Comparison of ENCODE assay signal across 39 cellular contexts in the genomic region with DNA sequence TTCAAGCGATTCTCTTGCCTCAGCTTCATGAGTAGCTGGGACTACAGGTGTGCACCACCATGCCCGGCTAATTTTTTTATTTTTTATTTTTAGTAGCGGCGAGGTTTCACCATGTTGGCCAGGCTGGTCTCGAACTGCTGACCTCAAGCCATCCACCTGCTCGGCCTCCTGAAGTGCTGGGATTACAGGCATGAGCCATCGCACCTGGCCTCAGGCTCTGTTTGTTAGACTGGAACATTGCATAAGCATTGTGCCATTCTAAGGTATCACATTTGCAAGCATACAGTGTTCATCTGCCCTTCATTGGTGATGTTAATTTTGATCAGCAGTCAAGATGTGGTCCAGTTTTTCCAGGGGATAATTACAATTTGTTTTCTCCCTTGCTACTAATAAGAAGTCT.
"Had no signal": no experiment of that assay in that cellular context is flagged by ENCODE, and none has a peak within 500 bp of the region (broad histone marks: within the 10 kb centered on the region; RNA-seq: fewer than 3 reads in every experiment).

No MANE protein-coding gene starts in this region.

- H3K4me1 ChIP-seq: adrenal gland, ascending aorta, body of pancreas, breast epithelium had no signal

- H3K36me3 Mint-ChIP-seq: brain had no signal

- ATAC-seq: activated naive CD4-positive, alpha-beta T cell treated with anti-CD3 and anti-CD28 coated beads, Interleukin-2, amount 50 U/mL, for 72 hours; activated naive CD8-positive, alpha-beta T cell treated with anti-CD3 and anti-CD28 coated beads, Interleukin-2, amount 50 U/mL, for 24 hours; activated T-cell treated with anti-CD3 and anti-CD28 coated beads, Interleukin-2, amount 50 U/mL, for 4 hours; activated T-cell treated with anti-CD3 and anti-CD28 coated beads, Interleukin-2, amount 50 U/mL, for 72 hours; activated T-helper 17 cell treated with anti-CD3 and anti-CD28 coated beads, Interleukin-2, amount 50 U/mL, for 72 hours; body of pancreas had no signal

- H3K9me3 Mint-ChIP-seq: activated naive CD4-positive, alpha-beta T cell treated with anti-CD3 and anti-CD28 coated beads for 36 hours; activated naive CD4-positive, alpha-beta T cell treated with anti-CD3 and anti-CD28 coated beads, Interleukin-2, amount 10 ng/mL, durations not matched to agents 7 days and 5 days; activated naive CD4-positive, alpha-beta T cell treated with anti-CD3 and anti-CD28 coated beads, Interleukin-2, amount 50 U/mL, for 24 hours; activated naive CD4-positive, alpha-beta T cell treated with anti-CD3 and anti-CD28 coated beads, Interleukin-2, amount 50 U/mL, for 72 hours; activated naive CD8-positive, alpha-beta T cell treated with anti-CD3 and anti-CD28 coated beads for 36 hours; activated naive CD8-positive, alpha-beta T cell treated with anti-CD3 and anti-CD28 coated beads, Interleukin-2, amount 10 ng/mL, durations not matched to agents 7 days and 5 days; activated naive CD8-positive, alpha-beta T cell treated with anti-CD3 and anti-CD28 coated beads, Interleukin-2, amount 50 U/mL, for 24 hours; activated T-cell treated with anti-CD3 and anti-CD28 coated beads, Interleukin-2, amount 50 U/mL, for 24 hours; activated T-cell treated with anti-CD3 and anti-CD28 coated beads, Interleukin-2, amount 50 U/mL, for 4 hours; activated T-cell treated with anti-CD3 and anti-CD28 coated beads, Interleukin-2, amount 50 U/mL, for 72 hours; activated T-helper 1 cell treated with anti-CD3 and anti-CD28 coated beads, Interleukin-12 subunit alpha, Interleukin-12 subunit beta, Interleukin-2, Interleukin-4 antibody, amounts not matched to agents 30 ng/mL and 10 ng/mL and 1 ng/mL, durations not matched to agents 14 hours and 24 hours and 36 hours; activated T-helper 17 cell treated with anti-CD3 and anti-CD28 coated beads, Interleukin-2, amount 50 U/mL, for 72 hours; activated T-helper 2 cell treated with anti-CD3 and anti-CD28 coated beads, Interferon-gamma antibody, Interleukin-2, Interleukin-4, amounts not matched to agents 10 μg/mL and 5 μg/mL and 100 μg/mL, durations not matched to agents 14 hours and 24 hours and 36 hours; brain; central memory CD8-positive, alpha-beta T cell had no signal

- H3K27ac ChIP-seq: adrenal gland, ascending aorta, body of pancreas, brain microvascular endothelial cell, breast epithelium, cardiac muscle cell had no signal

- H3K4me1 Mint-ChIP-seq: activated naive CD4-positive, alpha-beta T cell treated with anti-CD3 and anti-CD28 coated beads, Interleukin-2, amount 10 ng/mL, durations not matched to agents 7 days and 5 days; activated naive CD4-positive, alpha-beta T cell treated with anti-CD3 and anti-CD28 coated beads, Interleukin-2, amount 50 U/mL, for 24 hours; activated naive CD8-positive, alpha-beta T cell treated with anti-CD3 and anti-CD28 coated beads for 36 hours; activated naive CD8-positive, alpha-beta T cell treated with anti-CD3 and anti-CD28 coated beads, Interleukin-2, amount 10 ng/mL, durations not matched to agents 7 days and 5 days; activated naive CD8-positive, alpha-beta T cell treated with anti-CD3 and anti-CD28 coated beads, Interleukin-2, amount 50 U/mL, for 24 hours; brain had no signal

- H3K27me3 ChIP-seq: adrenal gland, ascending aorta, body of pancreas, brain microvascular endothelial cell, breast epithelium, cardiac muscle cell had no signal

- H3K27ac Mint-ChIP-seq: activated naive CD4-positive, alpha-beta T cell treated with anti-CD3 and anti-CD28 coated beads for 36 hours; activated naive CD4-positive, alpha-beta T cell treated with anti-CD3 and anti-CD28 coated beads, Interleukin-2, amount 10 ng/mL, durations not matched to agents 7 days and 5 days; activated naive CD4-positive, alpha-beta T cell treated with anti-CD3 and anti-CD28 coated beads, Interleukin-2, amount 50 U/mL, for 24 hours; activated naive CD8-positive, alpha-beta T cell; activated naive CD8-positive, alpha-beta T cell treated with anti-CD3 and anti-CD28 coated beads for 36 hours; activated naive CD8-positive, alpha-beta T cell treated with anti-CD3 and anti-CD28 coated beads, Interleukin-2, amount 10 ng/mL, durations not matched to agents 7 days and 5 days; activated naive CD8-positive, alpha-beta T cell treated with anti-CD3 and anti-CD28 coated beads, Interleukin-2, amount 50 U/mL, for 24 hours; activated T-helper 1 cell treated with anti-CD3 and anti-CD28 coated beads, Interleukin-12 subunit alpha, Interleukin-12 subunit beta, Interleukin-2, Interleukin-4 antibody, amounts not matched to agents 30 ng/mL and 10 ng/mL and 1 ng/mL, durations not matched to agents 14 hours and 24 hours and 36 hours; brain had no signal

- H3K9me3 ChIP-seq: adrenal gland, ascending aorta, body of pancreas, breast epithelium had no signal

- DNase-seq: activated effector memory CD4-positive, alpha-beta T cell treated with anti-CD3 and anti-CD28 coated beads, Interleukin-2, amount 50 U/mL, for 16 hours; activated effector memory CD4-positive, alpha-beta T cell treated with Interleukin-2 at 50 U/mL for 16 hours; activated gamma-delta T cell; activated gamma-delta T cell treated with Interleukin-2 at 50 U/mL for 16 hours; activated naive CD4-positive, alpha-beta T cell; activated naive CD4-positive, alpha-beta T cell treated with anti-CD3 and anti-CD28 coated beads for 36 hours; activated naive CD4-positive, alpha-beta T cell treated with anti-CD3 and anti-CD28 coated beads, Interleukin-2, amount 10 ng/mL, durations not matched to agents 7 days and 5 days; activated naive CD4-positive, alpha-beta T cell treated with anti-CD3 and anti-CD28 coated beads, Interleukin-2, amount 50 U/mL, for 16 hours; activated naive CD4-positive, alpha-beta T cell treated with Interleukin-2 at 50 U/mL for 16 hours; activated naive CD8-positive, alpha-beta T cell treated with anti-CD3 and anti-CD28 coated beads for 36 hours; activated naive CD8-positive, alpha-beta T cell treated with anti-CD3 and anti-CD28 coated beads, Interleukin-2, amount 10 ng/mL, durations not matched to agents 7 days and 5 days; activated naive CD8-positive, alpha-beta T cell treated with anti-CD3 and anti-CD28 coated beads, Interleukin-2, amount 50 U/mL, for 24 hours; activated T-cell treated with anti-CD3 and anti-CD28 coated beads for 4 hours; activated T-cell treated with anti-CD3 and anti-CD28 coated beads, Interleukin-2, amount 50 U/mL, for 1 hour; activated T-cell treated with anti-CD3 and anti-CD28 coated beads, Interleukin-2, amount 50 U/mL, for 24 hours; activated T-cell treated with anti-CD3 and anti-CD28 coated beads, Interleukin-2, amount 50 U/mL, for 4 hours; activated T-cell treated with anti-CD3 and anti-CD28 coated beads, Interleukin-2, amount 50 U/mL, for 48 hours; activated T-cell treated with anti-CD3 and anti-CD28 coated beads, Interleukin-2, amount 50 U/mL, for 72 hours; adrenal gland; amniotic stem cell; amygdala; anterior cingulate cortex; aorta; body of pancreas; brain microvascular endothelial cell; caudate nucleus; central memory CD4-positive, alpha-beta T cell; cerebellar nuclear complex had no signal

- H3K36me3 ChIP-seq: breast epithelium, cardiac muscle cell had no signal

- H3K4me3 ChIP-seq: adrenal gland, ascending aorta, body of pancreas, breast epithelium, cardiac muscle cell had no signal

- H3K27me3 Mint-ChIP-seq: activated naive CD4-positive, alpha-beta T cell treated with anti-CD3 and anti-CD28 coated beads, Interleukin-2, amount 10 ng/mL, durations not matched to agents 7 days and 5 days; activated naive CD4-positive, alpha-beta T cell treated with anti-CD3 and anti-CD28 coated beads, Interleukin-2, amount 50 U/mL, for 24 hours; activated naive CD8-positive, alpha-beta T cell; activated naive CD8-positive, alpha-beta T cell treated with anti-CD3 and anti-CD28 coated beads for 36 hours; activated naive CD8-positive, alpha-beta T cell treated with anti-CD3 and anti-CD28 coated beads, Interleukin-2, amount 10 ng/mL, durations not matched to agents 7 days and 5 days; activated naive CD8-positive, alpha-beta T cell treated with anti-CD3 and anti-CD28 coated beads, Interleukin-2, amount 50 U/mL, for 24 hours; activated T-cell treated with anti-CD3 and anti-CD28 coated beads, Interleukin-2, amount 50 U/mL, for 24 hours; activated T-helper 17 cell treated with anti-CD3 and anti-CD28 coated beads, Interleukin-2, amount 50 U/mL, for 72 hours; central memory CD8-positive, alpha-beta T cell had no signal

- H3K4me3 Mint-ChIP-seq: activated naive CD4-positive, alpha-beta T cell treated with anti-CD3 and anti-CD28 coated beads for 36 hours; activated naive CD4-positive, alpha-beta T cell treated with anti-CD3 and anti-CD28 coated beads, Interleukin-2, amount 10 ng/mL, durations not matched to agents 7 days and 5 days; activated naive CD4-positive, alpha-beta T cell treated with anti-CD3 and anti-CD28 coated beads, Interleukin-2, amount 50 U/mL, for 24 hours; activated naive CD8-positive, alpha-beta T cell; activated naive CD8-positive, alpha-beta T cell treated with anti-CD3 and anti-CD28 coated beads for 36 hours; activated naive CD8-positive, alpha-beta T cell treated with anti-CD3 and anti-CD28 coated beads, Interleukin-2, amount 10 ng/mL, durations not matched to agents 7 days and 5 days; activated naive CD8-positive, alpha-beta T cell treated with anti-CD3 and anti-CD28 coated beads, Interleukin-2, amount 50 U/mL, for 24 hours; activated T-cell treated with anti-CD3 and anti-CD28 coated beads, Interleukin-2, amount 50 U/mL, for 24 hours; activated T-cell treated with anti-CD3 and anti-CD28 coated beads, Interleukin-2, amount 50 U/mL, for 4 hours; activated T-cell treated with anti-CD3 and anti-CD28 coated beads, Interleukin-2, amount 50 U/mL, for 72 hours; activated T-helper 1 cell treated with anti-CD3 and anti-CD28 coated beads, Interleukin-12 subunit alpha, Interleukin-12 subunit beta, Interleukin-2, Interleukin-4 antibody, amounts not matched to agents 30 ng/mL and 10 ng/mL and 1 ng/mL, durations not matched to agents 14 hours and 24 hours and 36 hours; activated T-helper 17 cell treated with anti-CD3 and anti-CD28 coated beads, Interleukin-2, amount 50 U/mL, for 72 hours; brain; central memory CD8-positive, alpha-beta T cell had no signal
